Comparison of ENCODE assay signal across 6 cellular contexts in genomic region chr1:223483511-223483910, GRCh38.
"Had no signal": no experiment of that assay in that cellular context is flagged by ENCODE, and none has a peak within 500 bp of the region (broad histone marks: within the 10 kb centered on the region; RNA-seq: fewer than 3 reads in every experiment).

No MANE protein-coding gene starts in this region.

- H3K27ac Mint-ChIP-seq: GM23338, HFFc6 had no signal

- H3K9me3 Mint-ChIP-seq: GM23338, H9, HFFc6 had no signal

- ATAC-seq: GM23338, K562 had no signal

- DNase-seq: H9, HCEC 1CT, HFFc6, IMR-90 had no signal

- H3K4me3 Mint-ChIP-seq: GM23338, H9, HFFc6 had no signal
